Comparison of ENCODE assay signal across 9 cellular contexts in the genomic region with DNA sequence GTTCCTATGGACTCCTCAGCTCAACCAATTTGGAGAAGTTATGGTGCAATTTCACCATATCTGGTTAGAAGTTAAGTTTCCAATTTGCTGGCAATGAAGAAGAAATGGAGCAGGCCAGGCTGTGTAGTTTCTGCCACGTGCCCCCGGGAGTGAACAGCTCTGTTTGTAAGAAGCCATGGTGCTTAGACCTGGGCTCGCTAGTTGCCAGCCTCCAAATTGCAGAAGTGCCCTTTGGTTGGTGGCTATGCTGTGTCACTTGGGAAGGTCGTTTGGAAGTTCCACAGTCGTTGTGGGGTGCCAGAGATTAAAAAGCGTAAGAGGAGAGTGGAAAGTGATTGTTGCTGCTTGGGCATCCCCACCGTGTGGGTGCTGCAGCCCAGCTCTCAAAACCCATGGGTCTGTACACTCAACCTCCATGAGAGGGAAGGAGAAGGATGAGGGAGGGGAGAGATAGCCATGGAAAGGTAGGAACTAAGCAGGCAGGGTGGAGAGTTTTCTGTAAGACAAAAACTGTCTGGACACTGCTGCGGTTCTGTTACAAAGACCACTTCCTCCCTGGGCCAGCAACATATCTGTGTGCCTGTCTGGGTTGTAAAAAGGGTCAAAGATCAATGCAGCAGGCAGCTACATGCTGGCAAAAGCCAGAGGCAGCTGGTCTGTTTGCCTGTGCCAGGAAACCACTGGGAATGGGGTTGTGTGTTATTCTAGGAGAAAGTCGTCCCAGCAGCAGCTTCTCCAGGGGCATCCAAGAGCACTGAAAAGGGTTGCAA. TPM values are rescaled to one million over a fixed set of nuclear protein-coding genes. Genes with fewer than 3 reads are reported as not detected.
A peak's percentile ranks its signal among the peaks of the same experiment; 100 is the strongest.
DNase-seq lines count a peak whose midpoint lies in the region; ATAC-seq, FAIRE-seq and TF ChIP-seq lines count a peak whose summit lies in the region.
"Had no signal": no experiment of that assay in that cellular context is flagged by ENCODE, and none has a peak within 500 bp of the region (broad histone marks: within the 10 kb centered on the region; RNA-seq: fewer than 3 reads in every experiment).

No MANE protein-coding gene starts in this region.

- H3K4ac ChIP-seq in mesenchymal stem cell (ENCODE audit: low read depth in 1 of 2, low read length in 2 of 2): peak overlapping the region; percentile 22 to 83

- peaks cover 51% of the 10 kb centered on the region for H3K4me1 Mint-ChIP-seq in activated T-helper 1 cell treated with anti-CD3 and anti-CD28 coated beads, Interleukin-12 subunit alpha, Interleukin-12 subunit beta, Interleukin-2, Interleukin-4 antibody, amounts not matched to agents 30 ng/mL and 10 ng/mL and 1 ng/mL, durations not matched to agents 14 hours and 24 hours and 36 hours (ENCODE audit: low read depth)
- peaks cover 52% of the 10 kb centered on the region for H3K4me1 Mint-ChIP-seq in activated T-helper 2 cell treated with anti-CD3 and anti-CD28 coated beads, Interferon-gamma antibody, Interleukin-2, Interleukin-4, amounts not matched to agents 10 μg/mL and 5 μg/mL and 100 μg/mL, durations not matched to agents 14 hours and 24 hours and 36 hours (ENCODE audit: low read depth)

- H3K9ac ChIP-seq in mesenchymal stem cell (ENCODE audit: low read length): no peak overlapping the region

- H3K27me3 ChIP-seq in mesenchymal stem cell (ENCODE audit: control insufficient read depth in 1 of 2, insufficient read depth in 1 of 2, low read length in 2 of 2) (peaks cover 0 to 37% of the 10 kb centered on the region in 2 experiments), upper lobe of right lung (no peaks in the 10 kb centered on the region)

- no peak overlapping the region for H2BK15ac ChIP-seq in mesenchymal stem cell (ENCODE audit: low read depth, poor library complexity, severe bottlenecking)

- H4K8ac ChIP-seq in mesenchymal stem cell (ENCODE audit: low read length): peak overlapping the region; percentile 76

- H3K36me3 ChIP-seq in mesenchymal stem cell (ENCODE audit: control insufficient read depth in 1 of 2, insufficient read depth in 2 of 2, low read depth in 1 of 2, low read length in 2 of 2) (no peaks in the 10 kb centered on the region), upper lobe of right lung (no peaks in the 10 kb centered on the region)

- H3K9me3 Mint-ChIP-seq in activated T-helper 1 cell treated with anti-CD3 and anti-CD28 coated beads, Interleukin-12 subunit alpha, Interleukin-12 subunit beta, Interleukin-2, Interleukin-4 antibody, amounts not matched to agents 30 ng/mL and 10 ng/mL and 1 ng/mL, durations not matched to agents 14 hours and 24 hours and 36 hours: peaks cover 6% of the 10 kb centered on the region
- peaks cover 6% of the 10 kb centered on the region for H3K9me3 Mint-ChIP-seq in activated T-helper 2 cell treated with anti-CD3 and anti-CD28 coated beads, Interferon-gamma antibody, Interleukin-2, Interleukin-4, amounts not matched to agents 10 μg/mL and 5 μg/mL and 100 μg/mL, durations not matched to agents 14 hours and 24 hours and 36 hours

- peak overlapping the region; percentile 85 for H4K91ac ChIP-seq in mesenchymal stem cell (ENCODE audit: low read length)

- no peak overlapping the region for H3K4me3 ChIP-seq in mesenchymal stem cell (ENCODE audit: insufficient read depth in 1 of 2, low read depth in 1 of 2, low read length in 2 of 2)
- no peak overlapping the region for H3K4me3 ChIP-seq in upper lobe of right lung

- no peak overlapping the region for H3K4me2 ChIP-seq in mesenchymal stem cell (ENCODE audit: low read length, poor library complexity, severe bottlenecking)

- peak overlapping the region in 1 of 2 experiments; percentile 19 for H3K14ac ChIP-seq in mesenchymal stem cell (ENCODE audit: low read length in 2 of 2)

- H3K27ac ChIP-seq in mesenchymal stem cell (ENCODE audit: low read length, poor library complexity, severe bottlenecking) (peak overlapping the region; percentile 64), upper lobe of right lung (peak overlapping the region; percentile 27)

- peaks cover under 1% of the 10 kb centered on the region for H3K9me3 ChIP-seq in mesenchymal stem cell (ENCODE audit: control insufficient read depth, low read length)
- H3K9me3 ChIP-seq in upper lobe of right lung: no peaks in the 10 kb centered on the region

- peaks cover 65% of the 10 kb centered on the region for H3K36me3 Mint-ChIP-seq in activated T-helper 1 cell treated with anti-CD3 and anti-CD28 coated beads, Interleukin-12 subunit alpha, Interleukin-12 subunit beta, Interleukin-2, Interleukin-4 antibody, amounts not matched to agents 30 ng/mL and 10 ng/mL and 1 ng/mL, durations not matched to agents 14 hours and 24 hours and 36 hours (ENCODE audit: low read depth)
- peaks cover 75% of the 10 kb centered on the region for H3K36me3 Mint-ChIP-seq in activated T-helper 2 cell treated with anti-CD3 and anti-CD28 coated beads, Interferon-gamma antibody, Interleukin-2, Interleukin-4, amounts not matched to agents 10 μg/mL and 5 μg/mL and 100 μg/mL, durations not matched to agents 14 hours and 24 hours and 36 hours (ENCODE audit: low read depth)

- no peak overlapping the region for H3K4me3 Mint-ChIP-seq in activated T-helper 1 cell treated with anti-CD3 and anti-CD28 coated beads, Interleukin-12 subunit alpha, Interleukin-12 subunit beta, Interleukin-2, Interleukin-4 antibody, amounts not matched to agents 30 ng/mL and 10 ng/mL and 1 ng/mL, durations not matched to agents 14 hours and 24 hours and 36 hours
- H3K4me3 Mint-ChIP-seq in activated T-helper 2 cell treated with anti-CD3 and anti-CD28 coated beads, Interferon-gamma antibody, Interleukin-2, Interleukin-4, amounts not matched to agents 10 μg/mL and 5 μg/mL and 100 μg/mL, durations not matched to agents 14 hours and 24 hours and 36 hours (ENCODE audit: low read depth): no peak overlapping the region

- peak overlapping the region; percentile 82 for H2AK5ac ChIP-seq in mesenchymal stem cell (ENCODE audit: low read length, severe bottlenecking)

- no peak for TF ChIP-seq CTCF in upper lobe of right lung (IDR thresholded peaks at IDR 0.05)

- H3K18ac ChIP-seq in mesenchymal stem cell (ENCODE audit: low read depth in 1 of 2, low read length in 2 of 2): peak overlapping the region; percentile 60 to 84

- H3K4me1 ChIP-seq in mesenchymal stem cell (ENCODE audit: control insufficient read depth, insufficient read depth, low read depth, low read length) (peaks cover 30% of the 10 kb centered on the region), upper lobe of right lung (peaks cover 42% of the 10 kb centered on the region)

- no peak for FAIRE-seq in GM12892 (lab: Jason Lieb, UNC)

- 60% methylated on average over 9 of the region's 9 CpGs for WGBS in mesenchymal stem cell

- H3K27ac Mint-ChIP-seq in activated T-helper 1 cell treated with anti-CD3 and anti-CD28 coated beads, Interleukin-12 subunit alpha, Interleukin-12 subunit beta, Interleukin-2, Interleukin-4 antibody, amounts not matched to agents 30 ng/mL and 10 ng/mL and 1 ng/mL, durations not matched to agents 14 hours and 24 hours and 36 hours: peak overlapping the region; percentile 33
- no peak overlapping the region for H3K27ac Mint-ChIP-seq in activated T-helper 2 cell treated with anti-CD3 and anti-CD28 coated beads, Interferon-gamma antibody, Interleukin-2, Interleukin-4, amounts not matched to agents 10 μg/mL and 5 μg/mL and 100 μg/mL, durations not matched to agents 14 hours and 24 hours and 36 hours

- H2BK120ac ChIP-seq in mesenchymal stem cell (ENCODE audit: low read depth, low read length): peak overlapping the region; percentile 80

- H2BK5ac ChIP-seq in mesenchymal stem cell (ENCODE audit: low read depth, low read length, poor library complexity, severe bottlenecking): no peak overlapping the region

- intact Hi-C loops in Right ventricle myocardium inferior (cut with DNase I) (no loop called here), cardiac septum (cut with DNase I) (no loop called here), upper lobe of right lung (cut with DNase I) (no loop called here)
- intact Hi-C loops in activated T-helper 1 cell treated with anti-CD3 and anti-CD28 coated beads, Interleukin-12 subunit alpha, Interleukin-12 subunit beta, Interleukin-2, Interleukin-4 antibody, amounts not matched to agents 30 ng/mL and 10 ng/mL and 1 ng/mL, durations not matched to agents 14 hours and 24 hours and 36 hours (cut with micrococcal nuclease): loop anchor here (2.0 kb wide), 2 partner anchors 315 to 587 kb away; no protein-coding TSS in a partner anchor
- intact Hi-C loops in activated T-helper 2 cell treated with anti-CD3 and anti-CD28 coated beads, Interferon-gamma antibody, Interleukin-2, Interleukin-4, amounts not matched to agents 10 μg/mL and 5 μg/mL and 100 μg/mL, durations not matched to agents 14 hours and 24 hours and 36 hours (cut with micrococcal nuclease): loop anchor here (2.0 to 10.0 kb wide), 3 partner anchors 21 to 371 kb away; a partner anchor contains a TSS

- peak overlapping the region; percentile 6 for H2AFZ ChIP-seq in mesenchymal stem cell (ENCODE audit: low read depth, low read length)

- H3K23ac ChIP-seq in mesenchymal stem cell (ENCODE audit: low read length in 2 of 2): no peak overlapping the region

- peak overlapping the region; percentile 23 to 93 for H2BK12ac ChIP-seq in mesenchymal stem cell (ENCODE audit: low read length in 2 of 2)

- H3K79me1 ChIP-seq in mesenchymal stem cell (replicated peaks; ENCODE audit: low read length, poor library complexity, severe bottlenecking): no peaks in the 10 kb centered on the region

- no peaks in the 10 kb centered on the region for H3K27me3 Mint-ChIP-seq in activated T-helper 1 cell treated with anti-CD3 and anti-CD28 coated beads, Interleukin-12 subunit alpha, Interleukin-12 subunit beta, Interleukin-2, Interleukin-4 antibody, amounts not matched to agents 30 ng/mL and 10 ng/mL and 1 ng/mL, durations not matched to agents 14 hours and 24 hours and 36 hours (ENCODE audit: insufficient read depth)
- no peaks in the 10 kb centered on the region for H3K27me3 Mint-ChIP-seq in activated T-helper 2 cell treated with anti-CD3 and anti-CD28 coated beads, Interferon-gamma antibody, Interleukin-2, Interleukin-4, amounts not matched to agents 10 μg/mL and 5 μg/mL and 100 μg/mL, durations not matched to agents 14 hours and 24 hours and 36 hours (ENCODE audit: low read depth)

- peak; percentile 23 for ATAC-seq in Right ventricle myocardium inferior
- peak; percentile 63 for ATAC-seq in upper lobe of right lung
- ATAC-seq in HG02852 (IDR thresholded peaks at IDR 0.05; ENCODE audit: unreplicated experiment): no peak

- no peak for DNase-seq in Right ventricle myocardium inferior (ENCODE audit: missing footprints)
- no peak for DNase-seq in cardiac septum (ENCODE audit: low spot score)
- no peak for DNase-seq in activated T-helper 1 cell treated with anti-CD3 and anti-CD28 coated beads, Interleukin-12 subunit alpha, Interleukin-12 subunit beta, Interleukin-2, Interleukin-4 antibody, amounts not matched to agents 30 ng/mL and 10 ng/mL and 1 ng/mL, durations not matched to agents 14 hours and 24 hours and 36 hours (ENCODE audit: low spot score)
- DNase-seq in mesenchymal stem cell: peak; percentile 64
- DNase-seq in upper lobe of right lung: no peak
- no peak for DNase-seq in GM12892 (ENCODE audit: insufficient read length)
- DNase-seq in activated T-helper 2 cell treated with anti-CD3 and anti-CD28 coated beads, Interferon-gamma antibody, Interleukin-2, Interleukin-4, amounts not matched to agents 10 μg/mL and 5 μg/mL and 100 μg/mL, durations not matched to agents 14 hours and 24 hours and 36 hours (ENCODE audit: low spot score): no peak
- DNase-seq: activated T-cell treated with anti-CD3 and anti-CD28 coated beads, Interleukin-2, amount 50 U/mL, for 48 hours had no signal

- no peak for TF ChIP-seq POLR2A in GM12892 (IDR thresholded peaks at IDR 0.05; ENCODE audit: low read depth, low read length)

RNA-seq across cellular contexts. Expression of a gene that starts 10.8 kb away (rescaled TPM):
- total RNA-seq in Right ventricle myocardium inferior (13.6 TPM), cardiac septum (5.4 TPM), upper lobe of right lung (195 TPM)
- 65.8 and 72.2 TPM in 2 replicates for total RNA-seq in activated T-helper 1 cell treated with anti-CD3 and anti-CD28 coated beads, Interleukin-12 subunit alpha, Interleukin-12 subunit beta, Interleukin-2, Interleukin-4 antibody, amounts not matched to agents 30 ng/mL and 10 ng/mL and 1 ng/mL, durations not matched to agents 14 hours and 24 hours and 36 hours
- 14.2 TPM for polyA plus RNA-seq in mesenchymal stem cell (2013, experiment 1 of 2)
- 15.0 TPM for polyA plus RNA-seq in mesenchymal stem cell (2013, experiment 2 of 2)
- 22.0 TPM for polyA plus RNA-seq in GM12892 (2012; ENCODE audit: missing spikeins)
- 40.9 and 43.9 TPM in 2 replicates for total RNA-seq in activated T-helper 2 cell treated with anti-CD3 and anti-CD28 coated beads, Interferon-gamma antibody, Interleukin-2, Interleukin-4, amounts not matched to agents 10 μg/mL and 5 μg/mL and 100 μg/mL, durations not matched to agents 14 hours and 24 hours and 36 hours

Comparison
In these comparisons a context has a peak if more than half of its experiments do, and no peak if none do; other contexts are left out.
1. intact Hi-C loops: an anchor here in activated T-helper 1 cell treated with anti-CD3 and anti-CD28 coated beads, Interleukin-12 subunit alpha, Interleukin-12 subunit beta, Interleukin-2, Interleukin-4 antibody, amounts not matched to agents 30 ng/mL and 10 ng/mL and 1 ng/mL, durations not matched to agents 14 hours and 24 hours and 36 hours (2.0 kb wide) and activated T-helper 2 cell treated with anti-CD3 and anti-CD28 coated beads, Interferon-gamma antibody, Interleukin-2, Interleukin-4, amounts not matched to agents 10 μg/mL and 5 μg/mL and 100 μg/mL, durations not matched to agents 14 hours and 24 hours and 36 hours (2.0 to 10.0 kb wide); none called in Right ventricle myocardium inferior, cardiac septum and upper lobe of right lung.